Comparison of ENCODE assay signal across 1 cellular context in genomic region chr18:31399336-31400032, GRCh38.
A peak's percentile ranks its signal among the peaks of the same experiment; 100 is the strongest.
TF ChIP-seq lines count a peak whose summit lies in the region.

No MANE protein-coding gene starts in this region.

TF ChIP-seq in HEK293, 187 proteins besides CTCF, POLR2A, EP300 and RAD21 (continued from another document):
- TF ChIP-seq ZNF280D (tag by site-specific recombination; IDR thresholded peaks at IDR 0.05) (no peak), ZNF48 (tag by site-specific recombination; IDR thresholded peaks at IDR 0.05) (no peak), TCF7L2 (IDR thresholded peaks at IDR 0.05; ENCODE audit: borderline replicate concordance, low read depth, low read length) (peak; percentile 93), ZSCAN30 (tag by site-specific recombination; IDR thresholded peaks at IDR 0.05) (no peak), ZNF184 (tag by site-specific recombination; IDR thresholded peaks at IDR 0.05) (no peak), ZNF660 (tag by site-specific recombination; IDR thresholded peaks at IDR 0.05) (no peak), PRDM6 (tag by site-specific recombination; IDR thresholded peaks at IDR 0.05) (peak; percentile 56), ZNF621 (tag by site-specific recombination; IDR thresholded peaks at IDR 0.05) (no peak), YY2 (tag by site-specific recombination; IDR thresholded peaks at IDR 0.05) (no peak), ATF2 (tag by site-specific recombination; IDR thresholded peaks at IDR 0.05; ENCODE audit: low read depth) (no peak), ZNF449 (tag by site-specific recombination; IDR thresholded peaks at IDR 0.05) (no peak), ZSCAN5A (tag by site-specific recombination; IDR thresholded peaks at IDR 0.05) (no peak), HIC1 (tag by site-specific recombination; IDR thresholded peaks at IDR 0.05) (no peak), OSR2 (tag by site-specific recombination; IDR thresholded peaks at IDR 0.05) (peak; percentile 14; the same call in 1 of the 2 replicates), ZNF785 (tag by site-specific recombination; IDR thresholded peaks at IDR 0.05) (no peak), ZNF140 (tag by site-specific recombination; IDR thresholded peaks at IDR 0.05) (no peak), ZNF510 (tag by site-specific recombination; IDR thresholded peaks at IDR 0.05; ENCODE audit: insufficient replicate concordance) (no peak), ZNF664 (tag by site-specific recombination; IDR thresholded peaks at IDR 0.05) (no peak), ZNF549 (tag by site-specific recombination; IDR thresholded peaks at IDR 0.05) (no peak), ZNF37A (tag by site-specific recombination; IDR thresholded peaks at IDR 0.05) (no peak), FEZF1 (tag by site-specific recombination; IDR thresholded peaks at IDR 0.05) (peak; percentile 49; the same call in 1 of the 2 replicates)
